In genomic region chr13:50127017-50127725, GRCh38 we compare ENCODE assay signal across 8 cellular contexts.
DNase-seq lines count a peak whose midpoint lies in the region; ATAC-seq and TF ChIP-seq lines count a peak whose summit lies in the region.

No MANE protein-coding gene starts in this region.

- H3K36me3 ChIP-seq in BJ (ENCODE audit: control insufficient read depth, insufficient read depth, low read length) (no peaks in the 10 kb centered on the region), SJSA1 (no peaks in the 10 kb centered on the region; the same call in 1 of the 2 replicates), body of pancreas (replicated peaks in 1 of 2; ENCODE audit: insufficient read depth in 1 of 2, low read depth in 2 of 2) (no peaks in the 10 kb centered on the region)

- H3K9me3 ChIP-seq in SJSA1 (replicated peaks) (no peaks in the 10 kb centered on the region), body of pancreas (no peaks in the 10 kb centered on the region)

- ATAC-seq in body of pancreas, result no peak
- no peak for ATAC-seq in left lobe of liver
- ATAC-seq in GM21825 (IDR thresholded peaks at IDR 0.05; ENCODE audit: unreplicated experiment), result no peak
- no peak for ATAC-seq in HG02678 (IDR thresholded peaks at IDR 0.05; ENCODE audit: unreplicated experiment)
- no peak for ATAC-seq in GM18511 (IDR thresholded peaks at IDR 0.05; ENCODE audit: unreplicated experiment)

- DNase-seq in BJ (ENCODE audit: low read depth) (no peak), SJSA1 (ENCODE audit: low read depth in 1 of 2, low spot score in 2 of 2) (peak in 1 of 2 experiments; percentile 41), body of pancreas (peak in 3 of 4 donors; percentile 26 to 54 (median 36)), left lobe of liver (ENCODE audit: low spot score) (peak; percentile 60)
- peak; percentile 40 to 61 for DNase-seq in stimulated activated CD8-positive, alpha-beta memory T cell treated with anti-CD3 and anti-CD28 coated beads, Interleukin-4, amount 100 ng/mL, for 4 hours (ENCODE audit: low read depth in 2 of 2, low spot score in 1 of 2)

- WGBS in body of pancreas, 2 donors, result 49 to 53% methylated on average over 47 to 50 of the region's 50 CpGs

- CTCF ChIA-PET in BJ (lab: Yijun Ruan, JAX), result interaction anchor here (0.9 kb wide), 1 partner anchor 45 kb away, joined by 3 read pairs; no protein-coding TSS in a partner anchor

- TF ChIP-seq CTCF in BJ (IDR thresholded peaks at IDR 0.05; ENCODE audit: insufficient read depth, low read depth, low read length), result 0 out of 2 replicates have a peak, but pooled peaks have one; percentile 13
- TF ChIP-seq CTCF in body of pancreas (IDR thresholded peaks at IDR 0.05), result no peak

- H3K4me1 ChIP-seq in SJSA1 (replicated peaks), result peaks cover 26% of the 10 kb centered on the region
- peaks cover 48% of the 10 kb centered on the region for H3K4me1 ChIP-seq in body of pancreas

- no peak overlapping the region for H3K27ac ChIP-seq in SJSA1
- no peak overlapping the region for H3K27ac ChIP-seq in body of pancreas

- intact Hi-C loops in body of pancreas (cut with DNase I), result no loop called here

- no peak for TF ChIP-seq POLR2A in body of pancreas (IDR thresholded peaks at IDR 0.05)

- POLR2A ChIA-PET in BJ (lab: Charles Lee), result no interaction called here

- H3K27me3 ChIP-seq in BJ (ENCODE audit: control insufficient read depth, insufficient read depth, low read length) (peaks cover 24% of the 10 kb centered on the region), SJSA1 (replicated peaks) (no peaks in the 10 kb centered on the region), body of pancreas (peaks cover 0 to 47% of the 10 kb centered on the region in 2 donors)

- peak overlapping the region; percentile 15 for H3K4me3 ChIP-seq in BJ (ENCODE audit: low read depth, low read length)
- H3K4me3 ChIP-seq in SJSA1, result peak overlapping the region; percentile 24
- no peak overlapping the region for H3K4me3 ChIP-seq in body of pancreas

Comparison
In these comparisons a context has a peak if more than half of its experiments do, and no peak if none do; other contexts are left out.
1. H3K4me3 ChIP-seq: peak in BJ (single experiment) and SJSA1 (single experiment); none in body of pancreas (0 of 2).